ENCODE assay signal across 2 cellular contexts in genomic region chr3:7410782-7411181, GRCh38.
TF ChIP-seq lines count a peak whose summit lies in the region.

No MANE protein-coding gene starts in this region.

TF ChIP-seq in H1, 55 proteins besides CTCF, POLR2A, EP300 and RAD21 (continued from another document):
- TF ChIP-seq USF2 (IDR thresholded peaks at IDR 0.05; ENCODE audit: low read length) = no peak

TF ChIP-seq in SK-N-SH, 30 proteins besides CTCF, POLR2A, EP300 and RAD21 (continued from another document):
- TF ChIP-seq EZH2phosphoT487 (IDR thresholded peaks at IDR 0.05; ENCODE audit: borderline replicate concordance, low read depth) (no peak), CHD2 (IDR thresholded peaks at IDR 0.05; ENCODE audit: low read length, partially characterized antibody) (no peak), YY1 (IDR thresholded peaks at IDR 0.05; ENCODE audit: low read depth) (no peak), GATA2 (CRISPR knock-in tag; IDR thresholded peaks at IDR 0.05) (no peak), USF2 (IDR thresholded peaks at IDR 0.05; ENCODE audit: borderline replicate concordance, low read depth, low read length) (no peak), NFIC (IDR thresholded peaks at IDR 0.05; ENCODE audit: borderline replicate concordance) (no peak), REST (IDR thresholded peaks at IDR 0.05; ENCODE audit: low read depth, low read length) (no peak), RFX5 (IDR thresholded peaks at IDR 0.05; ENCODE audit: low read length) (no peak), TCF12 (IDR thresholded peaks at IDR 0.05) (no peak), FOSL2 (IDR thresholded peaks at IDR 0.05; ENCODE audit: borderline replicate concordance, low read depth) (no peak), MXI1 (IDR thresholded peaks at IDR 0.05; ENCODE audit: low read depth, low read length) (no peak), RXRA (IDR thresholded peaks at IDR 0.05; ENCODE audit: borderline replicate concordance, low read depth) (no peak), ELF1 (IDR thresholded peaks at IDR 0.05) (no peak), FOXM1 (IDR thresholded peaks at IDR 0.05; ENCODE audit: low read depth) (no peak), RCOR1 (IDR thresholded peaks at IDR 0.05; ENCODE audit: low read length) (no peak), PBX3 (IDR thresholded peaks at IDR 0.05) (no peak)
